1 cellular context compared by ENCODE assay signal in genomic region chr19:1567116-1567847, GRCh38.
A peak's percentile ranks its signal among the peaks of the same experiment; 100 is the strongest.
TF ChIP-seq lines count a peak whose summit lies in the region.

No MANE protein-coding gene starts in this region.

TF ChIP-seq in endothelial cell of umbilical vein, 7 proteins besides CTCF, POLR2A, EP300 and RAD21:
- TF ChIP-seq GATA2 (IDR thresholded peaks at IDR 0.05; ENCODE audit: insufficient read depth, insufficient read length, low read depth, low read length) (no peak), POLR2AphosphoS5 (IDR thresholded peaks at IDR 0.05; ENCODE audit: insufficient read depth, low read depth, low read length) (peak; percentile 30)
